ENCODE assay signal across 7 cellular contexts in the genomic region with DNA sequence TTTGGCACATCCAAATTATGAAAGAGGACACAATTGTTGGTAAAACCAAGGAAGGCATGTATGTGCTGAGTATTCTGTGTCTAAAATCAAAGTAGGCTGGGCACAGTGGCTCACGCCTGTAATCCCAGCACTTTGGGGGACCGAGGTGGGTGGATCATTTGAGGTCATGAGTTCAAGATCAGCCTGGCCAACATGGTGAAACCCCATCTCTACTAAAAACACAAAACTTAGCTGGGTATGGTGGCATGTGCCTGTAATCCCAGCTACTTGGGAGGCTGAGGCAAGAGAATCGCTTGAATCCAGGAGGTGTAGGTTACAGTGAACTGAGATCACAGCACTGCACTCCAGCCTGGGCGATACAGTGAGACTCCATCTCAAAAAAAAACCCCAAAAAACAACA. TPM values are rescaled to one million over a fixed set of nuclear protein-coding genes. Genes with fewer than 3 reads are reported as not detected.
DNase-seq lines count a peak whose midpoint lies in the region; ATAC-seq, FAIRE-seq and TF ChIP-seq lines count a peak whose summit lies in the region.
"Not testable (repeated sequence)": the region's sequence is repeated elsewhere in the genome, so short reads cannot be mapped to it uniquely, and the experiment has no call there.

No MANE protein-coding gene starts in this region.

- H3K4me2 ChIP-seq in GM23248 (ENCODE audit: unreplicated experiment); GM12878 (ENCODE audit: control insufficient read depth, insufficient read depth): not testable (repeated sequence)

- H3K79me2 ChIP-seq in GM23248 (ENCODE audit: insufficient read depth); GM12878 (ENCODE audit: control insufficient read depth, insufficient read depth, low read length): not testable (repeated sequence)

- 96 to 98% methylated on average over 4 of the region's 4 CpGs for whole genome bisulfite sequencing in GM23248 (ENCODE audit: low coverage in 1 of 2, low lambda C conversion rate in 2 of 2, missing lambda C conversion rate in 2 of 2), 2 experiments
- WGBS in GM12878 (ENCODE audit: insufficient coverage, insufficient replicate concordance, low lambda C conversion rate, missing lambda C conversion rate), result 95% methylated on average over 4 of the region's 4 CpGs
- WGBS in stomach, 5 donors, result 88 to 100% (median 95%) methylated on average over 4 of the region's 4 CpGs

- H3K9ac ChIP-seq in GM23248; GM12878 (ENCODE audit: control insufficient read depth, insufficient read depth, low read length): not testable (repeated sequence)

- H3K4me1 ChIP-seq in GM23248 (ENCODE audit: insufficient read depth) (peaks cover 34% of the 10 kb centered on the region), GM12878 (ENCODE audit: control insufficient read depth, insufficient read depth, low read length) (peaks cover 30% of the 10 kb centered on the region), neutrophil (ENCODE audit: control insufficient read depth in 1 of 2, insufficient read depth in 1 of 2, low read depth in 1 of 2, low read length in 1 of 2) (peaks cover 97 to 100% of the 10 kb centered on the region in 2 experiments), stomach (peaks cover 17 to 74% (median 31%) of the 10 kb centered on the region in 4 donors)

- H3K9me3 ChIP-seq in GM23248 (ENCODE audit: low read depth); T-helper 17 cell (ENCODE audit: control insufficient read depth, low read length, poor library complexity, severe bottlenecking); GM12878 (replicated peaks; ENCODE audit: control insufficient read depth, insufficient read depth, low read length); neutrophil; stomach: not testable (repeated sequence)

- H3K36me3 ChIP-seq in GM23248 (ENCODE audit: low read depth); GM12878 (ENCODE audit: control insufficient read depth in 2 of 2, insufficient read depth in 2 of 2, low read length in 1 of 2); neutrophil; stomach: not testable (repeated sequence)

- H3K27ac ChIP-seq in GM23248, result peak overlapping the region; percentile 96
- H3K27ac ChIP-seq in GM12878 (ENCODE audit: control insufficient read depth, insufficient read depth), result not testable (repeated sequence)
- peak overlapping the region; percentile 99 for H3K27ac ChIP-seq in neutrophil
- H3K27ac ChIP-seq in stomach, result peak overlapping the region in 4 of 5 donors; percentile 89 to 92 (median 90)

- in situ Hi-C loops in GM23248 (cut with MboI); GM12878 (cut with MboI): not testable (repeated sequence)

- peaks cover 29% of the 10 kb centered on the region for H3F3A ChIP-seq in GM23248 (ENCODE audit: insufficient read depth)

- POLR2A ChIA-PET in GM12878 (lab: Charles Lee), result interaction anchor here (0.8 to 4.1 kb wide), 6 partner anchors 14 to 190 kb away, joined by 4 to 43 read pairs (median 14); a partner anchor contains a TSS

- not testable (repeated sequence) for H3K9me3 Mint-ChIP-seq in activated T-cell treated with anti-CD3 and anti-CD28 coated beads, Interleukin-2, amount 50 U/mL, for 4 hours; immature natural killer cell

- H3K27me3 ChIP-seq in GM23248 (replicated peaks; ENCODE audit: insufficient read depth); GM12878 (replicated peaks in 1 of 2; ENCODE audit: control insufficient read depth in 2 of 2, insufficient read depth in 2 of 2, low read length in 1 of 2); neutrophil; stomach: not testable (repeated sequence)

- H3K27me3 Mint-ChIP-seq in T-helper 17 cell; activated T-cell treated with anti-CD3 and anti-CD28 coated beads, Interleukin-2, amount 50 U/mL, for 4 hours (ENCODE audit: low read depth); immature natural killer cell (ENCODE audit: low read depth in 3 of 3): not testable (repeated sequence)

- CTCF ChIA-PET in GM12878 (lab: Yijun Ruan, JAX), result interaction anchor here (0.9 to 17.6 kb wide), 12 partner anchors 8 to 759 kb away, joined by 3 to 653 read pairs (median 8); a partner anchor contains a TSS

- not testable (repeated sequence) for BruUV-seq in GM12878 (replicated peaks; lab: Mats Ljungman, UMichigan)

- peaks cover 41% of the 10 kb centered on the region for H3K4me1 Mint-ChIP-seq in T-helper 17 cell
- H3K4me1 Mint-ChIP-seq in activated T-cell treated with anti-CD3 and anti-CD28 coated beads, Interleukin-2, amount 50 U/mL, for 4 hours (ENCODE audit: low read depth), result peaks cover 52% of the 10 kb centered on the region
- peaks cover 37 to 50% of the 10 kb centered on the region in 2 donors for H3K4me1 Mint-ChIP-seq in immature natural killer cell

- not testable (repeated sequence) for TF ChIP-seq CTCF in GM12878 (IDR thresholded peaks at IDR 0.05 in 2 of 3, conservative IDR thresholded peaks at IDR 0.05 in 1 of 3; ENCODE audit: control insufficient read depth in 2 of 3, extremely low read depth in 1 of 3, insufficient read depth in 1 of 3, low read depth in 3 of 3, low read length in 3 of 3); neutrophil (IDR thresholded peaks at IDR 0.05); stomach (IDR thresholded peaks at IDR 0.05)

- not testable (repeated sequence) for H4K20me1 ChIP-seq in GM23248 (ENCODE audit: insufficient read depth); GM12878 (ENCODE audit: control insufficient read depth, insufficient read depth)

- H3K4me3 ChIP-seq in GM23248, stomach: not testable (repeated sequence)
- H3K4me3 ChIP-seq in GM12878 (peak overlapping the region; percentile 72; the same call in 1 of the 2 replicates), neutrophil (ENCODE audit: low read depth in 1 of 2, low read length in 1 of 2) (peak overlapping the region in 1 of 2 experiments; percentile 76)

- H2AFZ ChIP-seq in GM23248; GM12878 (ENCODE audit: control insufficient read depth, low read depth, low read length): not testable (repeated sequence)

- H3K4me3 Mint-ChIP-seq in T-helper 17 cell, result peak overlapping the region; percentile 12
- peak overlapping the region; percentile 9 for H3K4me3 Mint-ChIP-seq in activated T-cell treated with anti-CD3 and anti-CD28 coated beads, Interleukin-2, amount 50 U/mL, for 4 hours
- H3K4me3 Mint-ChIP-seq in immature natural killer cell, result peak overlapping the region in 3 of 5 donors; percentile 31 to 56 (median 34)

- RAD21 ChIA-PET in GM12878 (lab: Charles Lee; ENCODE audit: unreplicated experiment), result interaction anchor here (0.7 to 11.7 kb wide), 10 partner anchors 10 to 192 kb away, joined by 3 to 186 read pairs (median 5); a partner anchor contains a TSS

- not testable (repeated sequence) for H3K36me3 Mint-ChIP-seq in T-helper 17 cell (ENCODE audit: low read depth); activated T-cell treated with anti-CD3 and anti-CD28 coated beads, Interleukin-2, amount 50 U/mL, for 4 hours (ENCODE audit: insufficient read depth); immature natural killer cell

- DNase-seq in GM23248; T-helper 17 cell; activated T-cell treated with anti-CD3 and anti-CD28 coated beads, Interleukin-2, amount 50 U/mL, for 4 hours; GM12878 (ENCODE audit: low read depth, low spot score); immature natural killer cell; stomach: not testable (repeated sequence)

- not testable (repeated sequence) for TF ChIP-seq RAD21 in GM12878 (IDR thresholded peaks at IDR 0.05; ENCODE audit: insufficient read depth, low read depth, low read length)

- intact Hi-C loops in GM12878 (cut with micrococcal nuclease; ENCODE audit: unreplicated experiment), result loop anchor here (5.0 kb wide), 1 partner anchor 105 kb away; a partner anchor contains a TSS
- intact Hi-C loops in stomach (cut with DNase I; ENCODE audit: low total_unique reads), result not testable (repeated sequence)

- not testable (repeated sequence) for TF ChIP-seq EP300 in GM12878 (IDR thresholded peaks at IDR 0.05; ENCODE audit: borderline replicate concordance in 1 of 2, control insufficient read depth in 1 of 2, low read depth in 2 of 2, low read length in 2 of 2); stomach (IDR thresholded peaks at IDR 0.05)

- SMC1A ChIA-PET in GM12878 (lab: Charles Lee; ENCODE audit: uncharacterized antibody, unreplicated experiment), result interaction anchor here (0.6 to 21.9 kb wide), 13 partner anchors 11 to 192 kb away, joined by 3 to 622 read pairs (median 5); a partner anchor contains a TSS

- not testable (repeated sequence) for FAIRE-seq in GM12878 (lab: Jason Lieb, UNC)

- H3K27ac Mint-ChIP-seq in T-helper 17 cell (peak overlapping the region; percentile 98), immature natural killer cell (peak overlapping the region in 5 of 6 donors; percentile 46 to 94 (median 85))

- H3K9me2 ChIP-seq in GM23248 (ENCODE audit: insufficient read depth), result not testable (repeated sequence)

- not testable (repeated sequence) for TF ChIP-seq POLR2A in GM12878 (IDR thresholded peaks at IDR 0.05; ENCODE audit: low read depth, low read length); stomach (IDR thresholded peaks at IDR 0.05)

- not testable (repeated sequence) for ATAC-seq in T-helper 17 cell; activated T-cell treated with anti-CD3 and anti-CD28 coated beads, Interleukin-2, amount 50 U/mL, for 4 hours; GM12878

RNA-seq across cellular contexts. Expression of a gene that starts 14.4 kb away (rescaled TPM):
- 144 and 174 TPM in 2 replicates for total RNA-seq in GM23248 (2014; rRNA removed; shearing (Covaris generic))
- 316 and 320 TPM in 2 replicates for polyA plus RNA-seq in GM23248 (2016; fragmentation: Nextera tagmentation; extraction: Ambion mirVana)
- 10 to 100 TPM; 32.0 to 51.9 TPM for total RNA-seq in T-helper 17 cell
- 10 to 100 TPM; 10.1 to 16.3 (median 12.8) TPM for total RNA-seq in activated T-cell treated with anti-CD3 and anti-CD28 coated beads, Interleukin-2, amount 50 U/mL, for 4 hours
- 41.5 and 42.2 TPM in 2 replicates for total RNA-seq in GM12878 (2013; cell fraction: nucleolus; rRNA removed)
- 103 and 127 TPM in 2 replicates for total RNA-seq in GM12878 (2014; rRNA removed)
- total RNA-seq in GM12878 (2014; rRNA removed; fragmentation: Illumina TruSeq; extraction: Trizol), result 63.0 and 66.7 TPM in 2 replicates
- 80.0 and 80.2 TPM in 2 replicates for total RNA-seq in GM12878 (2021)
- polyA plus RNA-seq in GM12878 (2011; ENCODE audit: low read depth), result 58.0 TPM
- 188 and 194 TPM in 2 replicates for polyA plus RNA-seq in GM12878 (2011; rRNA removed)
- 89.8 and 172 TPM in 2 replicates for polyA plus RNA-seq in GM12878 (2011; cell fraction: cytosol; rRNA removed)
- polyA plus RNA-seq in GM12878 (2011; cell fraction: nucleus; rRNA removed), result 74.7 and 110 TPM in 2 replicates
- polyA plus RNA-seq in GM12878 (2012), result 135 and 145 TPM in 2 replicates
- polyA plus RNA-seq in GM12878 (2014; fragmentation: Illumina TruSeq; extraction: Trizol), result 130 and 179 TPM in 2 replicates
- polyA plus RNA-seq in GM12878 (2014; fragmentation: Nextera tagmentation; extraction: Ambion mirVana), result 100 to 1,000 TPM; 311 to 366 TPM
- 195 and 236 TPM in 2 replicates for polyA plus RNA-seq in GM12878 (2014; rRNA removed)
- polyA plus RNA-seq in GM12878 (2016; fragmentation: Nextera tagmentation; extraction: Ambion mirVana), result 100 to 1,000 TPM; 185 to 187 TPM
- polyA minus RNA-seq in GM12878 (2011; rRNA and poly(A)+ RNA removed), result 69.4 and 81.1 TPM in 2 replicates
- polyA minus RNA-seq in GM12878 (2011; cell fraction: cytosol; rRNA and poly(A)+ RNA removed), result 9.3 and 12.3 TPM in 2 replicates
- 41.7 and 62.0 TPM in 2 replicates for polyA minus RNA-seq in GM12878 (2011; cell fraction: nucleus; rRNA and poly(A)+ RNA removed)
- polyA plus RNA-seq in immature natural killer cell, result 100 to 1,000 TPM; 261 to 295 (median 263) TPM
- total RNA-seq in stomach, result 10 to 100 TPM; 11.3 to 30.4 (median 14.0) TPM
- polyA plus RNA-seq in stomach, result 100 to 1,000 TPM in 1 of 3 donors, 10 to 100 TPM in 2; 51.0 to 211 (median 65.7) TPM
